ENCODE assay signal across 8 cellular contexts in genomic region chr19:1848399-1849131, GRCh38. TPM values are rescaled to one million over a fixed set of nuclear protein-coding genes. Genes with fewer than 3 reads are reported as not detected.
DNase-seq lines count a peak whose midpoint lies in the region; ATAC-seq and TF ChIP-seq lines count a peak whose summit lies in the region.

A gene with protein sequence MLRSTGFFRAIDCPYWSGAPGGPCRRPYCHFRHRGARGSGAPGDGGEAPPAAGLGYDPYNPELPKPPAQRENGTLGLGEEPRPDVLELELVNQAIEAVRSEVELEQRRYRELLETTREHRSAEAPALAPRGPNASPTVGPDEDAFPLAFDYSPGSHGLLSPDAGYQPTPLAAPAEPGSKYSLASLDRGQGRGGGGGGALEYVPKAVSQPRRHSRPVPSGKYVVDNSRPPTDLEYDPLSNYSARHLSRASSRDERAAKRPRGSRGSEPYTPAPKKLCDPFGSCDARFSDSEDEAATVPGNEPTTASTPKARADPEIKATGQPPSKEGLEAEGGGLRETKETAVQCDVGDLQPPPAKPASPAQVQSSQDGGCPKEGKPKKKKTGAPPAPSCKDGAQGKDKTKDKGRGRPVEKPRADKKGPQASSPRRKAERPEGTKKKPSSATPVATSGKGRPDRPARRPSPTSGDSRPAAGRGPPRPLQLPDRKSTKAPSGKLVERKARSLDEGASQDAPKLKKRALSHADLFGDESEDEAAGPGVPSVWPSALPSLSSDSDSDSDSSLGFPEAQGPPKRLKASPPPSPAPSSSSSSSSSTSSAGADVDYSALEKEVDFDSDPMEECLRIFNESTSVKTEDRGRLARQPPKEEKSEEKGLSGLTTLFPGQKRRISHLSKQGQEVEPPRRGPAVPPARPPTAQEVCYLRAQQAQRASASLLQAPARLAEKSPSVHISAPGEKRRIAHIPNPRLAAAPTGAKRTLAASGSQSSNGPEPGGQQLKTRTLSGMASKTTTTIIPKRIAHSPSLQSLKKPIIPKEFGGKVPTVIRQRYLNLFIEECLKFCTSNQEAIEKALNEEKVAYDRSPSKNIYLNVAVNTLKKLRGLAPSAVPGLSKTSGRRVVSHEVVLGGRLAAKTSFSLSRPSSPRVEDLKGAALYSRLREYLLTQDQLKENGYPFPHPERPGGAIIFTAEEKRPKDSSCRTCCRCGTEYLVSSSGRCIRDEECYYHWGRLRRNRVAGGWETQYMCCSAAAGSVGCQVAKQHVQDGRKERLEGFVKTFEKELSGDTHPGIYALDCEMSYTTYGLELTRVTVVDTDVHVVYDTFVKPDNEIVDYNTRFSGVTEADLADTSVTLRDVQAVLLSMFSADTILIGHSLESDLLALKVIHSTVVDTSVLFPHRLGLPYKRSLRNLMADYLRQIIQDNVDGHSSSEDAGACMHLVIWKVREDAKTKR (minus strand): TSS chr19:1848483. CDS start chr19:1848358, 125 bp downstream.

- TF ChIP-seq POLR2A in uterus (IDR thresholded peaks at IDR 0.05): peak in 1 of 2 donors; percentile 56

- intact Hi-C loops in uterus (cut with DNase I; ENCODE audit: low total_unique reads): no loop called here

- peaks cover 9% of the 10 kb centered on the region for H3K36me3 Mint-ChIP-seq in T-helper 1 cell treated with Interleukin-12 subunit alpha and Interleukin-12 subunit beta and Interleukin-4 antibody, amounts not matched to agents 30 μg/mL and 1 μg/mL, for 36 hours (ENCODE audit: low read depth)

- in situ Hi-C loops in GM13977 (cut with MboI; ENCODE audit: low pct_unique_long_range_greater_than_20kb, low sequenced_read_pairs, unreplicated experiment): no loop called here

- H3K9me3 Mint-ChIP-seq in T-helper 1 cell treated with Interleukin-12 subunit alpha and Interleukin-12 subunit beta and Interleukin-4 antibody, amounts not matched to agents 30 μg/mL and 1 μg/mL, for 36 hours: no peaks in the 10 kb centered on the region

- H3K9me3 ChIP-seq in right atrium auricular region (no peaks in the 10 kb centered on the region), uterus (no peaks in the 10 kb centered on the region)

- peak; percentile 96 for DNase-seq in GM13977 (ENCODE audit: low spot score)
- DNase-seq in NCI-H1694 (lab: John Stamatoyannopoulos, UW): peak; percentile 79
- DNase-seq in amniotic stem cell (lab: John Stamatoyannopoulos, UW): peak; percentile 73
- peak; percentile 94 for DNase-seq in right atrium auricular region (ENCODE audit: low spot score)
- peak; percentile 64 for DNase-seq in pulmonary artery endothelial cell (ENCODE audit: low read depth, low spot score)
- peak; percentile 93 to 96 for DNase-seq in uterus

- H3K4me1 ChIP-seq in right atrium auricular region (peaks cover 0 to 61% of the 10 kb centered on the region in 2 donors), uterus (peaks cover 0 to 30% of the 10 kb centered on the region in 2 donors)

- peak within 1 kb of the TSS; percentile 93 for H3K4me3 Mint-ChIP-seq in T-helper 1 cell treated with Interleukin-12 subunit alpha and Interleukin-12 subunit beta and Interleukin-4 antibody, amounts not matched to agents 30 μg/mL and 1 μg/mL, for 36 hours

- peak; percentile 59 for ATAC-seq in HG02884 (IDR thresholded peaks at IDR 0.05; ENCODE audit: unreplicated experiment)

- H3K27ac ChIP-seq in right atrium auricular region: peak within 1 kb of the TSS; percentile 97 to 98
- H3K27ac ChIP-seq in uterus: peak within 1 kb of the TSS; percentile 99

- H3K27me3 ChIP-seq in right atrium auricular region (no peaks in the 10 kb centered on the region), uterus (no peaks in the 10 kb centered on the region)

- H3K36me3 ChIP-seq in right atrium auricular region (no peaks in the 10 kb centered on the region), uterus (no peaks in the 10 kb centered on the region)

- peaks cover 38% of the 10 kb centered on the region for H3K4me1 Mint-ChIP-seq in T-helper 1 cell treated with Interleukin-12 subunit alpha and Interleukin-12 subunit beta and Interleukin-4 antibody, amounts not matched to agents 30 μg/mL and 1 μg/mL, for 36 hours (ENCODE audit: low read depth)

- peak within 1 kb of the TSS; percentile 92 for H3K27ac Mint-ChIP-seq in T-helper 1 cell treated with Interleukin-12 subunit alpha and Interleukin-12 subunit beta and Interleukin-4 antibody, amounts not matched to agents 30 μg/mL and 1 μg/mL, for 36 hours

- TF ChIP-seq CTCF in GM13977 (IDR thresholded peaks at IDR 0.05; ENCODE audit: extremely low read depth, insufficient read depth, missing control alignments) (peak; percentile 88), right atrium auricular region (IDR thresholded peaks at IDR 0.05) (peak; percentile 92 to 94), uterus (IDR thresholded peaks at IDR 0.05) (peak; percentile 85 to 92 (median 90))

- H3K27me3 Mint-ChIP-seq in T-helper 1 cell treated with Interleukin-12 subunit alpha and Interleukin-12 subunit beta and Interleukin-4 antibody, amounts not matched to agents 30 μg/mL and 1 μg/mL, for 36 hours (ENCODE audit: low read depth): no peaks in the 10 kb centered on the region

- H3K4me3 ChIP-seq in right atrium auricular region (peak within 1 kb of the TSS; percentile 76 to 100), uterus (peak within 1 kb of the TSS; percentile 66 to 88)

RNA-seq across cellular contexts. Expression of the gene that starts here (rescaled TPM):
- total RNA-seq in right atrium auricular region (10 to 100 TPM in 1 of 2 donors, 1 to 10 TPM in 1; 9.6 to 12.1 TPM), pulmonary artery endothelial cell (6.5 and 6.8 TPM in 2 replicates), uterus (10 to 100 TPM in 2 of 4 donors, 1 to 10 TPM in 2; 1.5 to 67.4 (median 25.1) TPM)

Comparison
In these comparisons a context has a peak if more than half of its experiments do, and no peak if none do; other contexts are left out.
1. Peak in every context shown above with its lines: DNase-seq, ATAC-seq, H3K4me3 ChIP-seq and H3K27ac ChIP-seq.